In genomic region chr3:188788621-188789081, GRCh38 we compare ENCODE assay signal across 9 cellular contexts.
DNase-seq lines count a peak whose midpoint lies in the region; ATAC-seq and TF ChIP-seq lines count a peak whose summit lies in the region.
"Had no signal": no experiment of that assay in that cellular context is flagged by ENCODE, and none has a peak within 500 bp of the region (broad histone marks: within the 10 kb centered on the region; RNA-seq: fewer than 3 reads in every experiment).

No MANE protein-coding gene starts in this region.

- no TSS peak for BruUV-seq in Calu3 (replicated peaks; lab: Mats Ljungman, UMichigan)

- CTCF ChIA-PET in Calu3 (lab: Charles Lee), result no interaction called here

- intact Hi-C loops in Calu3 (cut with micrococcal nuclease; ENCODE audit: unreplicated experiment), result no loop called here

- H3K4me1 Mint-ChIP-seq in HFFc6 (ENCODE audit: low read depth) (no peaks in the 10 kb centered on the region), Calu3 (ENCODE audit: low read depth, unreplicated experiment) (no peaks in the 10 kb centered on the region)

- H3K27me3 Mint-ChIP-seq in HFFc6 (ENCODE audit: insufficient read depth) (peaks cover 4% of the 10 kb centered on the region; the same call in 1 of the 2 replicates), Calu3 (ENCODE audit: unreplicated experiment) (no peaks in the 10 kb centered on the region)

- H3K27ac Mint-ChIP-seq in HFFc6 (no peak overlapping the region), Calu3 (ENCODE audit: unreplicated experiment) (no peak overlapping the region)
- H3K27ac Mint-ChIP-seq: immature natural killer cell had no signal

- no peak for TF ChIP-seq CTCF in HFFc6 (IDR thresholded peaks at IDR 0.05)
- TF ChIP-seq CTCF in epithelial cell of esophagus (IDR thresholded peaks at IDR 0.05; ENCODE audit: insufficient read depth, low read depth, low read length, missing control alignments), result no peak
- TF ChIP-seq CTCF in Calu3 (IDR thresholded peaks at IDR 0.05; ENCODE audit: unreplicated experiment), result no peak

- H3K4me3 ChIP-seq in epithelial cell of esophagus (ENCODE audit: low read length), result no peak overlapping the region

- H3K9me3 Mint-ChIP-seq in HFFc6 (no peaks in the 10 kb centered on the region), Calu3 (ENCODE audit: low read depth, unreplicated experiment) (no peaks in the 10 kb centered on the region)
- H3K9me3 Mint-ChIP-seq: immature natural killer cell had no signal

- peaks cover 12% of the 10 kb centered on the region for H3K36me3 Mint-ChIP-seq in HFFc6 (ENCODE audit: low read depth)
- H3K36me3 Mint-ChIP-seq in Calu3 (ENCODE audit: insufficient read depth, unreplicated experiment), result peaks cover 4% of the 10 kb centered on the region

- no peak for ATAC-seq in HG03135 (IDR thresholded peaks at IDR 0.05; ENCODE audit: unreplicated experiment)

- H3K4me3 Mint-ChIP-seq in HFFc6, result no peak overlapping the region
- H3K4me3 Mint-ChIP-seq in Calu3 (ENCODE audit: low read depth, unreplicated experiment), result no peak overlapping the region
- H3K4me3 Mint-ChIP-seq: immature natural killer cell had no signal

- DNase-seq in HFFc6, result peak; percentile 86
- DNase-seq in activated CD4-positive, alpha-beta T cell treated with anti-CD3 and anti-CD28 coated beads for 48 hours, result peak; percentile 86
- peak; percentile 72 for DNase-seq in epithelial cell of esophagus (ENCODE audit: low read depth)
- peak; percentile 53 to 73 (median 56) for DNase-seq in stimulated activated CD4-positive, alpha-beta T cell treated with anti-CD3 and anti-CD28 coated beads, TNF-alpha, amount 100 ng/mL, for 48 hours (ENCODE audit: low read depth in 3 of 3)
- no peak for DNase-seq in Calu3
- no peak for DNase-seq in DMS 273 (lab: John Stamatoyannopoulos, UW; ENCODE audit: unreplicated experiment)
- DNase-seq in GF-D8 (lab: John Stamatoyannopoulos, UW), result no peak

Comparison
In these comparisons a context has a peak if more than half of its experiments do, and no peak if none do; other contexts are left out.
1. DNase-seq: peak in HFFc6 (single experiment), activated CD4-positive, alpha-beta T cell treated with anti-CD3 and anti-CD28 coated beads for 48 hours (single experiment), epithelial cell of esophagus (single experiment) and stimulated activated CD4-positive, alpha-beta T cell treated with anti-CD3 and anti-CD28 coated beads, TNF-alpha, amount 100 ng/mL, for 48 hours (3 of 3); none in Calu3 (single experiment), DMS 273 (single experiment) and GF-D8 (single experiment).